In genomic region chr6:90790696-90791095, GRCh38 we compare ENCODE assay signal across 17 cellular contexts.
DNase-seq lines count a peak whose midpoint lies in the region; ATAC-seq and TF ChIP-seq lines count a peak whose summit lies in the region.
"Had no signal": no experiment of that assay in that cellular context is flagged by ENCODE, and none has a peak within 500 bp of the region (broad histone marks: within the 10 kb centered on the region; RNA-seq: fewer than 3 reads in every experiment).

No MANE protein-coding gene starts in this region.

- no peaks in the 10 kb centered on the region for H3K36me3 Mint-ChIP-seq in nephron (ENCODE audit: low read depth)
- H3K36me3 Mint-ChIP-seq: CD14-positive monocyte had no signal

- no peak overlapping the region for H3K4me3 ChIP-seq in epithelial cell of esophagus (ENCODE audit: low read length)
- no peak overlapping the region for H3K4me3 ChIP-seq in lower leg skin (ENCODE audit: low read depth, poor library complexity, severe bottlenecking)
- H3K4me3 ChIP-seq: GM12878 had no signal

- peaks cover 4% of the 10 kb centered on the region for H3K27me3 Mint-ChIP-seq in nephron (ENCODE audit: low read depth)
- H3K27me3 Mint-ChIP-seq: activated CD4-positive, alpha-beta memory T cell treated with anti-CD3 and anti-CD28 coated beads, Interleukin-2, amount 10 ng/mL, durations not matched to agents 7 days and 5 days had no signal

- peaks cover 39% of the 10 kb centered on the region for H3K4me1 Mint-ChIP-seq in nephron
- H3K4me1 Mint-ChIP-seq: activated CD4-positive, alpha-beta memory T cell treated with anti-CD3 and anti-CD28 coated beads, Interleukin-2, amount 10 ng/mL, durations not matched to agents 7 days and 5 days; CD14-positive monocyte had no signal

- TF ChIP-seq POLR2A in lower leg skin (IDR thresholded peaks at IDR 0.05) = no peak

- no peak for TF ChIP-seq CTCF in epithelial cell of esophagus (IDR thresholded peaks at IDR 0.05; ENCODE audit: insufficient read depth, low read depth, low read length, missing control alignments)
- no peak for TF ChIP-seq CTCF in nephron (IDR thresholded peaks at IDR 0.05; ENCODE audit: unreplicated experiment in 3 of 3)
- no peak for TF ChIP-seq CTCF in lower leg skin (IDR thresholded peaks at IDR 0.05)

- H3K4me3 Mint-ChIP-seq in nephron = no peak overlapping the region
- H3K4me3 Mint-ChIP-seq: activated CD4-positive, alpha-beta memory T cell treated with anti-CD3 and anti-CD28 coated beads, Interleukin-2, amount 10 ng/mL, durations not matched to agents 7 days and 5 days; CD14-positive monocyte had no signal

- no peaks in the 10 kb centered on the region for H3K9me3 Mint-ChIP-seq in nephron
- H3K9me3 Mint-ChIP-seq: activated CD4-positive, alpha-beta memory T cell treated with anti-CD3 and anti-CD28 coated beads, Interleukin-2, amount 10 ng/mL, durations not matched to agents 7 days and 5 days; activated T-helper 2 cell treated with anti-CD3 and anti-CD28 coated beads, Interferon-gamma antibody, Interleukin-2, Interleukin-4, amounts not matched to agents 10 μg/mL and 5 μg/mL and 100 μg/mL, durations not matched to agents 14 hours and 24 hours and 36 hours had no signal

- no peak for ATAC-seq in GM21515 (IDR thresholded peaks at IDR 0.05; ENCODE audit: unreplicated experiment)
- ATAC-seq in HG02623 (IDR thresholded peaks at IDR 0.05; ENCODE audit: unreplicated experiment) = no peak
- ATAC-seq in GM19023 (IDR thresholded peaks at IDR 0.05; ENCODE audit: unreplicated experiment) = no peak
- ATAC-seq: GM12878 had no signal

- WGBS in lower leg skin, 2 donors = 45 to 73% methylated on average over 2 of the region's 2 CpGs

- intact Hi-C loops in lower leg skin (cut with DNase I; ENCODE audit: low total_unique reads) = no loop called here

- H3K27ac Mint-ChIP-seq in nephron = peak overlapping the region; percentile 36 to 74 (median 69)
- H3K27ac Mint-ChIP-seq: activated CD4-positive, alpha-beta memory T cell treated with anti-CD3 and anti-CD28 coated beads, Interleukin-2, amount 10 ng/mL, durations not matched to agents 7 days and 5 days; activated T-helper 2 cell treated with anti-CD3 and anti-CD28 coated beads, Interferon-gamma antibody, Interleukin-2, Interleukin-4, amounts not matched to agents 10 μg/mL and 5 μg/mL and 100 μg/mL, durations not matched to agents 14 hours and 24 hours and 36 hours; CD14-positive monocyte had no signal

- DNase-seq in EH (ENCODE audit: low read depth) (peak; percentile 86), NCI-H226 (peak; percentile 70), epithelial cell of esophagus (ENCODE audit: low read depth) (peak; percentile 83), lower leg skin (ENCODE audit: low spot score in 2 of 2) (no peak)
- DNase-seq: activated CD4-positive, alpha-beta memory T cell treated with anti-CD3 and anti-CD28 coated beads, Interleukin-2, amount 10 ng/mL, durations not matched to agents 7 days and 5 days; DMS79 treated with DMSO at 0.1 percent for 48 hours; glutamatergic neuron; kidney glomerular epithelial cell; NCI-H1105; posterior cingulate gyrus had no signal

Comparison
In these comparisons a context has a peak if more than half of its experiments do, and no peak if none do; other contexts are left out.
1. DNase-seq: peak in EH (single experiment), NCI-H226 (single experiment) and epithelial cell of esophagus (single experiment); none in lower leg skin (0 of 2).